In the genomic region with DNA sequence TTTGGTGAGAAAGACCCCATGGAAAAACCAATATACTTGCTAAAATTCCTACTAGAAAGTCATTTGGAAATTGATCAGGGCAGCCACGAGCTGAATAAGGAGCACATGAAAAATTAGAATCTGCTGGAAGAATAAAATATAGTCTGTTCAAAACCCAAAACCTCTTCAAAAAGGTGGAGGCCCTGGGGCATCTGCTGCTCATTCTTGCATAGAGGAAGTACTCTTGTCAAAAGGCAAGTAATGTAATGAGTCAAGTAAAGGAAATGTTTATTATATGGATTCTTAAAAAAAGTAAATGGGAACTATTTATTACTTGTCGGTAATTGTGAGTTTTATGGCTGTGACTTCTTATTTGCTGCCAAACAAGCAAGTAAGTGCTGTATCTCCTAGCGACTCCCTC, we compare ENCODE assay signal across 2 cellular contexts.
A peak's percentile ranks its signal among the peaks of the same experiment; 100 is the strongest.
TF ChIP-seq lines count a peak whose summit lies in the region.

No MANE protein-coding gene starts in this region.

TF ChIP-seq in A549, 52 proteins besides CTCF, POLR2A, EP300 and RAD21:
- TF ChIP-seq CBX8 (IDR thresholded peaks at IDR 0.05) (no peak), CHD2 (IDR thresholded peaks at IDR 0.05; ENCODE audit: low read length, partially characterized antibody) (no peak), HOXB5 (CRISPR knock-in tag; IDR thresholded peaks at IDR 0.05) (no peak), TFCP2L1 (CRISPR knock-in tag; IDR thresholded peaks at IDR 0.05) (no peak), FOSB (CRISPR knock-in tag; IDR thresholded peaks at IDR 0.05) (no peak), FOSL2 (IDR thresholded peaks at IDR 0.05) (no peak), FOSL2 (CRISPR knock-in tag; IDR thresholded peaks at IDR 0.05) (no peak), CEBPB (IDR thresholded peaks at IDR 0.05) (no peak), SMC3 (IDR thresholded peaks at IDR 0.05) (no peak)
- TF ChIP-seq, protein P1, sequence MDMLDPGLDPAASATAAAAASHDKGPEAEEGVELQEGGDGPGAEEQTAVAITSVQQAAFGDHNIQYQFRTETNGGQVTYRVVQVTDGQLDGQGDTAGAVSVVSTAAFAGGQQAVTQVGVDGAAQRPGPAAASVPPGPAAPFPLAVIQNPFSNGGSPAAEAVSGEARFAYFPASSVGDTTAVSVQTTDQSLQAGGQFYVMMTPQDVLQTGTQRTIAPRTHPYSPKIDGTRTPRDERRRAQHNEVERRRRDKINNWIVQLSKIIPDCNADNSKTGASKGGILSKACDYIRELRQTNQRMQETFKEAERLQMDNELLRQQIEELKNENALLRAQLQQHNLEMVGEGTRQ (IDR thresholded peaks at IDR 0.05), result no peak
- TF ChIP-seq, protein P2, sequence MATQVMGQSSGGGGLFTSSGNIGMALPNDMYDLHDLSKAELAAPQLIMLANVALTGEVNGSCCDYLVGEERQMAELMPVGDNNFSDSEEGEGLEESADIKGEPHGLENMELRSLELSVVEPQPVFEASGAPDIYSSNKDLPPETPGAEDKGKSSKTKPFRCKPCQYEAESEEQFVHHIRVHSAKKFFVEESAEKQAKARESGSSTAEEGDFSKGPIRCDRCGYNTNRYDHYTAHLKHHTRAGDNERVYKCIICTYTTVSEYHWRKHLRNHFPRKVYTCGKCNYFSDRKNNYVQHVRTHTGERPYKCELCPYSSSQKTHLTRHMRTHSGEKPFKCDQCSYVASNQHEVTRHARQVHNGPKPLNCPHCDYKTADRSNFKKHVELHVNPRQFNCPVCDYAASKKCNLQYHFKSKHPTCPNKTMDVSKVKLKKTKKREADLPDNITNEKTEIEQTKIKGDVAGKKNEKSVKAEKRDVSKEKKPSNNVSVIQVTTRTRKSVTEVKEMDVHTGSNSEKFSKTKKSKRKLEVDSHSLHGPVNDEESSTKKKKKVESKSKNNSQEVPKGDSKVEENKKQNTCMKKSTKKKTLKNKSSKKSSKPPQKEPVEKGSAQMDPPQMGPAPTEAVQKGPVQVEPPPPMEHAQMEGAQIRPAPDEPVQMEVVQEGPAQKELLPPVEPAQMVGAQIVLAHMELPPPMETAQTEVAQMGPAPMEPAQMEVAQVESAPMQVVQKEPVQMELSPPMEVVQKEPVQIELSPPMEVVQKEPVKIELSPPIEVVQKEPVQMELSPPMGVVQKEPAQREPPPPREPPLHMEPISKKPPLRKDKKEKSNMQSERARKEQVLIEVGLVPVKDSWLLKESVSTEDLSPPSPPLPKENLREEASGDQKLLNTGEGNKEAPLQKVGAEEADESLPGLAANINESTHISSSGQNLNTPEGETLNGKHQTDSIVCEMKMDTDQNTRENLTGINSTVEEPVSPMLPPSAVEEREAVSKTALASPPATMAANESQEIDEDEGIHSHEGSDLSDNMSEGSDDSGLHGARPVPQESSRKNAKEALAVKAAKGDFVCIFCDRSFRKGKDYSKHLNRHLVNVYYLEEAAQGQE (IDR thresholded peaks at IDR 0.05), result no peak

TF ChIP-seq in GM12878, 131 proteins besides CTCF, POLR2A, EP300 and RAD21:
- TF ChIP-seq JUNB (IDR thresholded peaks at IDR 0.05), result peak; percentile 21; the same call in 1 of the 2 replicates
- TF ChIP-seq, protein P3, sequence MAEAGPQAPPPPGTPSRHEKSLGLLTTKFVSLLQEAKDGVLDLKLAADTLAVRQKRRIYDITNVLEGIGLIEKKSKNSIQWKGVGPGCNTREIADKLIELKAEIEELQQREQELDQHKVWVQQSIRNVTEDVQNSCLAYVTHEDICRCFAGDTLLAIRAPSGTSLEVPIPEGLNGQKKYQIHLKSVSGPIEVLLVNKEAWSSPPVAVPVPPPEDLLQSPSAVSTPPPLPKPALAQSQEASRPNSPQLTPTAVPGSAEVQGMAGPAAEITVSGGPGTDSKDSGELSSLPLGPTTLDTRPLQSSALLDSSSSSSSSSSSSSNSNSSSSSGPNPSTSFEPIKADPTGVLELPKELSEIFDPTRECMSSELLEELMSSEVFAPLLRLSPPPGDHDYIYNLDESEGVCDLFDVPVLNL (IDR thresholded peaks at IDR 0.05; ENCODE audit: low read depth, low read length), result no peak
